8 cellular contexts compared by ENCODE assay signal in the genomic region with DNA sequence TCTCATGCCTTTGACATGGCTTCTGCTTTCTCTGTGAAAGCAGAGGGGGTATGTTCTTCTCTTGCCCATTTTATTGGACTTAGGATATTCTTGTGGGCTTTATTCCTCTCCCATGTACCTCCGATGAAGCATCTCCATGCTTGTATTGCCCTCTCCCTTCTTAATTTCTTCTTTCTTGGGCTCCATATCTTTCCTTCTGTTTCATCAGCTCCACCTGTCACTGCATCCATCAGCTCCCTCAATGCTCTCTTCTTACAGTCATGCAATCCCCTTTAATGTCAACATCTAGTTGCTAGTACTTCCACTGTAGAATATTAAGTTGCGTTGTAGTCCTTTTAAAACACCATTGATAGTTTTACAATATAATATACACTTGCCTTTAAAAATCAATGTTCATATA.
"Had no signal": no experiment of that assay in that cellular context is flagged by ENCODE, and none has a peak within 500 bp of the region (broad histone marks: within the 10 kb centered on the region; RNA-seq: fewer than 3 reads in every experiment).

No MANE protein-coding gene starts in this region.

- H3K9ac ChIP-seq: KMS-11 had no signal

- H3K36me3 Mint-ChIP-seq: IgD-negative memory B cell had no signal

- H3K4me1 Mint-ChIP-seq: IgD-negative memory B cell had no signal

- H3K4me2 ChIP-seq: KMS-11 had no signal

- FAIRE-seq: HepG2, HTR-8/SVneo had no signal

- DNase-seq: IMR-90, KBM-7, KG1 had no signal

- H3K27ac ChIP-seq: HL-60, KMS-11 had no signal

- H3K27ac Mint-ChIP-seq: IgD-negative memory B cell had no signal

- ATAC-seq: HepG2 had no signal

- H3K4me3 Mint-ChIP-seq: IgD-negative memory B cell had no signal
